In the genomic region with DNA sequence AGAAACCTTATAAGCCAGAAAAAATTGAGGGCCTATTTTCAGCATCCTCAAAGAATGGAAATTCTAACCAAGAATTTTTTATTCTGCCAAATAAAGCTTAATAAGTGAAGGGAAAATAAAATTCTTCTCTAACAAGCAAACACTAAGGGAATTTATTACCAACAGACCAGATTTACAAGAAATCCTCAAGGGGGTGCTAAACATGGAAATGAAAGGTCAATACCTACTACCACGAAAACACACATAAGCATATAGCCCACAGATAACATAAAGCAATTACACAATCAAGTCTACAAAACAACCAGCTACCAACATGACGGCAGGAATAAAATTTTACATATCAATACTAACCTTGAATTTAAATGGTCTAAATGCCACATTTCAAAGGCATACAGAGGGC, we compare ENCODE assay signal across 1 cellular context.
TF ChIP-seq lines count a peak whose summit lies in the region.

No MANE protein-coding gene starts in this region.

TF ChIP-seq in GM12878, 131 proteins besides CTCF, POLR2A, EP300 and RAD21 (continued from another document):
- TF ChIP-seq, protein P1, sequence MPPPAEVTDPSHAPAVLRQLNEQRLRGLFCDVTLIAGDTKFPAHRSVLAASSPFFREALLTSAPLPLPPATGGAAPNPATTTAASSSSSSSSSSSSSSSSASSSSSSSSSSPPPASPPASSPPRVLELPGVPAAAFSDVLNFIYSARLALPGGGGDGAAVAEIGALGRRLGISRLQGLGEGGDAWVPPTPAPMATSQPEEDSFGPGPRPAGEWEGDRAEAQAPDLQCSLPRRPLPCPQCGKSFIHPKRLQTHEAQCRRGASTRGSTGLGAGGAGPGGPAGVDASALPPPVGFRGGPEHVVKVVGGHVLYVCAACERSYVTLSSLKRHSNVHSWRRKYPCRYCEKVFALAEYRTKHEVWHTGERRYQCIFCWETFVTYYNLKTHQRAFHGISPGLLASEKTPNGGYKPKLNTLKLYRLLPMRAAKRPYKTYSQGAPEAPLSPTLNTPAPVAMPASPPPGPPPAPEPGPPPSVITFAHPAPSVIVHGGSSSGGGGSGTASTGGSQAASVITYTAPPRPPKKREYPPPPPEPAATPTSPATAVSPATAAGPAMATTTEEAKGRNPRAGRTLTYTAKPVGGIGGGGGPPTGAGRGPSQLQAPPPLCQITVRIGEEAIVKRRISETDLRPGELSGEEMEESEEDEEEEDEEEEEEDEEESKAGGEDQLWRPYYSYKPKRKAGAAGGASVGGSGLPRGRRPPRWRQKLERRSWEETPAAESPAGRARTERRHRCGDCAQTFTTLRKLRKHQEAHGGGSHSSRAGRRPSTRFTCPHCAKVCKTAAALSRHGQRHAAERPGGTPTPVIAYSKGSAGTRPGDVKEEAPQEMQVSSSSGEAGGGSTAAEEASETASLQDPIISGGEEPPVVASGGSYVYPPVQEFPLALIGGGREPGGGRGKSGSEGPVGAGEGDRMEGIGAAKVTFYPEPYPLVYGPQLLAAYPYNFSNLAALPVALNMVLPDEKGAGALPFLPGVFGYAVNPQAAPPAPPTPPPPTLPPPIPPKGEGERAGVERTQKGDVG (CRISPR knock-in tag; IDR thresholded peaks at IDR 0.05), result no peak
- TF ChIP-seq YY1 (IDR thresholded peaks at IDR 0.05; ENCODE audit: low read depth, low read length) (no peak), HCFC1 (IDR thresholded peaks at IDR 0.05; ENCODE audit: low read length) (no peak), MTA3 (IDR thresholded peaks at IDR 0.05; ENCODE audit: borderline replicate concordance, low read length) (no peak), GABPA (IDR thresholded peaks at IDR 0.05; ENCODE audit: low read depth) (no peak)
